In genomic region chr17:59521465-59522126, GRCh38 we compare ENCODE assay signal across 8 cellular contexts. TPM values are rescaled to one million over a fixed set of nuclear protein-coding genes. Genes with fewer than 3 reads are reported as not detected.
DNase-seq lines count a peak whose midpoint lies in the region; ATAC-seq and TF ChIP-seq lines count a peak whose summit lies in the region.

No MANE protein-coding gene starts in this region.

- H3K4me3 ChIP-seq in colonic mucosa (no peak overlapping the region), right lobe of liver (no peak overlapping the region)

- H3K4me1 ChIP-seq in colonic mucosa (peaks cover 5% of the 10 kb centered on the region), right lobe of liver (peaks cover 0 to 14% (median 3%) of the 10 kb centered on the region in 4 donors)

- H3K9ac ChIP-seq in colonic mucosa (ENCODE audit: low read depth in 2 of 2, low read length in 2 of 2) = no peak overlapping the region

- peak; percentile 38 for DNase-seq in activated gamma-delta T cell treated with Interleukin-2 at 50 U/mL for 16 hours
- DNase-seq in activated gamma-delta T cell (lab: John Stamatoyannopoulos, UW) = no peak
- DNase-seq in NCI-H226 = peak; percentile 5
- peak; percentile 72 for DNase-seq in activated CD4-positive, alpha-beta T cell treated with anti-CD3 and anti-CD28 coated beads for 48 hours
- DNase-seq in colonic mucosa = peak; percentile 71
- DNase-seq in right lobe of liver = peak; percentile 54 to 68 (median 66)
- DNase-seq in stimulated activated CD8-positive, alpha-beta memory T cell treated with anti-CD3 and anti-CD28 coated beads, Interleukin-15, amount 100 ng/mL, for 24 hours (ENCODE audit: low read depth) = peak; percentile 13

- TF ChIP-seq CTCF in colonic mucosa (IDR thresholded peaks at IDR 0.05) = peak; percentile 92
- TF ChIP-seq CTCF in right lobe of liver (IDR thresholded peaks at IDR 0.05) = peak; percentile 81 to 92 (median 88)

- H3K36me3 ChIP-seq in colonic mucosa = no peaks in the 10 kb centered on the region
- H3K36me3 ChIP-seq in right lobe of liver = no peaks in the 10 kb centered on the region

- H3K27me3 ChIP-seq in colonic mucosa (no peaks in the 10 kb centered on the region), right lobe of liver (no peaks in the 10 kb centered on the region)

- ATAC-seq in right lobe of liver (peak; percentile 98 to 99 (median 98)), GM19397 (IDR thresholded peaks at IDR 0.05; ENCODE audit: unreplicated experiment) (no peak)

- H3K27ac ChIP-seq in colonic mucosa (no peak overlapping the region), right lobe of liver (peak overlapping the region; percentile 42 to 55 (median 52))

- no peak for TF ChIP-seq POLR2A in right lobe of liver (IDR thresholded peaks at IDR 0.05)

- 5% methylated on average over 12 of the region's 12 CpGs for WGBS in right lobe of liver (ENCODE audit: insufficient coverage, low coverage, low lambda C conversion rate, missing lambda C conversion rate)

- intact Hi-C loops in colonic mucosa (cut with DNase I) (no loop called here), right lobe of liver (cut with DNase I) (no loop called here)

- no peaks in the 10 kb centered on the region for H3K9me3 ChIP-seq in colonic mucosa
- no peaks in the 10 kb centered on the region for H3K9me3 ChIP-seq in right lobe of liver

RNA-seq across cellular contexts. Expression of gene DHX40, which starts 43.8 kb away (rescaled TPM):
- 10 to 100 TPM; 15.2 to 22.7 TPM for total RNA-seq in colonic mucosa
- total RNA-seq in right lobe of liver = 10 to 100 TPM in 2 of 6 experiments, 1 to 10 TPM in 4; 7.8 to 12.0 (median 9.4) TPM
